ENCODE assay signal across 19 cellular contexts in the genomic region with DNA sequence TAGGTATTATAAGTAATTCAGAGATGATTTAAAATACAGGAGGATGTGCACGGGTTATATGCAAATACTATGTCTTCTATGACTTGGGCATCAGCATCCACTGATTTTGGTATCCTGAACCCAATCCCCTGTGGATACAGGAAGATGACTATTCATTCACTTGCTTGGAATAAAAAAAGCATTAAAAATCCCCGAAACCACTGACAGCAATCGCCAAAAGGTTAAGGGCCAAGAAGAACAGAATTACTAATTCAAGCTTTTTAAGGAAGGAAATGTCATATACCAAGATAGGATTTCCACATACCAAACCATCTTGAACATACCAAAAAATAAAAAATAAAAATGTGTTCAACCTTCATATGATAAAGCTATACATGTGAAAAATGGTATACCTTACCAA.
"Had no signal": no experiment of that assay in that cellular context is flagged by ENCODE, and none has a peak within 500 bp of the region (broad histone marks: within the 10 kb centered on the region; RNA-seq: fewer than 3 reads in every experiment).

No MANE protein-coding gene starts in this region.

- H3K36me3 Mint-ChIP-seq: naive B cell had no signal

- H3K27ac ChIP-seq: esophagus squamous epithelium, heart left ventricle, ovary, right atrium auricular region, thoracic aorta, transverse colon had no signal

- H3K4me3 ChIP-seq: esophagus squamous epithelium, heart left ventricle, ovary, right atrium auricular region, spleen, thoracic aorta, transverse colon had no signal

- DNase-seq: effector memory CD4-positive, alpha-beta T cell; esophagus squamous epithelium; heart left ventricle; hippocampal formation; left colon; mesendoderm; naive B cell; nephron progenitor cell; ovary; spleen; stimulated activated CD4-positive, alpha-beta T cell treated with anti-CD3 and anti-CD28 coated beads, Interleukin-15, amount 100 ng/mL, for 24 hours; stimulated activated CD4-positive, alpha-beta T cell treated with anti-CD3 and anti-CD28 coated beads, Interleukin-1b, Interleukin-23, amount 100 ng/mL, for 48 hours; stimulated activated CD4-positive, alpha-beta T cell treated with anti-CD3 and anti-CD28 coated beads, Interleukin-4, amount 100 ng/mL, for 24 hours; stimulated activated naive CD8-positive, alpha-beta T cell treated with anti-CD3 and anti-CD28 coated beads, Interleukin-15, amount 100 ng/mL, for 72 hours; substantia nigra; transverse colon had no signal

- H3K9me3 Mint-ChIP-seq: naive B cell; nephron progenitor cell; stimulated activated memory B cell treated with anti-CD40 and anti-IgM and Interleukin-4, amounts not matched to agents 10 μg/mL and 1 μg/mL and 100 μg/mL, for 72 hours; stimulated activated naive CD8-positive, alpha-beta T cell treated with anti-CD3 and anti-CD28 coated beads, Interleukin-15, amount 100 ng/mL, for 72 hours had no signal

- H3K9me3 ChIP-seq: esophagus squamous epithelium, heart left ventricle, ovary, right atrium auricular region, spleen, thoracic aorta, transverse colon had no signal

- H3K27me3 Mint-ChIP-seq: naive B cell; stimulated activated memory B cell treated with anti-CD40 and anti-IgM and Interleukin-4, amounts not matched to agents 10 μg/mL and 1 μg/mL and 100 μg/mL, for 72 hours; stimulated activated naive CD8-positive, alpha-beta T cell treated with anti-CD3 and anti-CD28 coated beads, Interleukin-15, amount 100 ng/mL, for 72 hours had no signal

- H3K36me3 ChIP-seq: esophagus squamous epithelium, heart left ventricle, ovary, right atrium auricular region, spleen, thoracic aorta, transverse colon had no signal

- H3K27ac Mint-ChIP-seq: nephron progenitor cell; stimulated activated memory B cell treated with anti-CD40 and anti-IgM and Interleukin-4, amounts not matched to agents 10 μg/mL and 1 μg/mL and 100 μg/mL, for 72 hours; stimulated activated naive CD8-positive, alpha-beta T cell treated with anti-CD3 and anti-CD28 coated beads, Interleukin-15, amount 100 ng/mL, for 72 hours had no signal

- H3K27me3 ChIP-seq: esophagus squamous epithelium, heart left ventricle, ovary, right atrium auricular region, spleen, transverse colon had no signal

- H3K4me3 Mint-ChIP-seq: naive B cell; nephron progenitor cell; stimulated activated memory B cell treated with anti-CD40 and anti-IgM and Interleukin-4, amounts not matched to agents 10 μg/mL and 1 μg/mL and 100 μg/mL, for 72 hours; stimulated activated naive CD8-positive, alpha-beta T cell treated with anti-CD3 and anti-CD28 coated beads, Interleukin-15, amount 100 ng/mL, for 72 hours had no signal
